Comparison of ENCODE assay signal across 24 cellular contexts in the genomic region with DNA sequence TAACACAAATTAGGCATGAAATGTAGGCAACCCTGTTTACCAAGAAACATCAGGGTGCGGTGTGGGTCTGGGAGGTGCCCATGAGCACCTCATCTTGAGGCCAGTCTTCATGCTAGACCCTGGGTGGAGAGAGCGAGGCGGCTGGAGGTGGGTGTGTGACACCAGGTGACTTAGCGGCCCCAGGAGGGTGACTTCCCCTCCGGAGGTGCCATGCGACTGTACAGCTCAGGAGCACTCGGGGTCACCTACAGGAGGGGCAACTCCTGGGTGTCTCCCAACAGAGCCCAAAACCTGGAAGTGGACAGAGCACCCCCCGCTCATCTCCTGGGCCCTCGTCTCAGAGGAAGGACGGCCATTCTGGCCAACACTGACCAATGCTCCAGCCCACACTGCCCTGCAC.
DNase-seq lines count a peak whose midpoint lies in the region; ATAC-seq and TF ChIP-seq lines count a peak whose summit lies in the region.
"Had no signal": no experiment of that assay in that cellular context is flagged by ENCODE, and none has a peak within 500 bp of the region (broad histone marks: within the 10 kb centered on the region; RNA-seq: fewer than 3 reads in every experiment).

No MANE protein-coding gene starts in this region.

- peak overlapping the region; percentile 31 for H3K27ac Mint-ChIP-seq in stimulated activated naive B cell treated with anti-CD40 and anti-IgM and Interleukin-4, amounts not matched to agents 10 μg/mL and 1 μg/mL and 100 μg/mL, for 72 hours
- H3K27ac Mint-ChIP-seq: B cell; CD8-positive, alpha-beta T cell; memory B cell; neural progenitor cell; stimulated activated naive CD8-positive, alpha-beta T cell treated with anti-CD3 and anti-CD28 coated beads, Interleukin-15, Interleukin-2, amounts not matched to agents 100 ng/mL and 50 ng/mL, for 24 hours had no signal

- in situ Hi-C loops in GM13977 (cut with MboI; ENCODE audit: low pct_unique_long_range_greater_than_20kb, low sequenced_read_pairs, unreplicated experiment), result no loop called here

- H3K36me3 Mint-ChIP-seq in stimulated activated naive B cell treated with anti-CD40 and anti-IgM and Interleukin-4, amounts not matched to agents 10 μg/mL and 1 μg/mL and 100 μg/mL, for 72 hours, result peaks cover 2 to 3% of the 10 kb centered on the region in 2 donors
- H3K36me3 Mint-ChIP-seq: CD8-positive, alpha-beta T cell; memory B cell had no signal

- TF ChIP-seq CTCF in GM13977 (IDR thresholded peaks at IDR 0.05; ENCODE audit: extremely low read depth, insufficient read depth, missing control alignments), result no peak

- no peak for ATAC-seq in stimulated activated naive B cell treated with anti-CD40 and anti-IgM and Interleukin-4, amounts not matched to agents 10 μg/mL and 1 μg/mL and 100 μg/mL, for 72 hours (replicated peaks)
- no peak for ATAC-seq in HG02840 (IDR thresholded peaks at IDR 0.05; ENCODE audit: low FRiP score, unreplicated experiment)
- ATAC-seq: body of pancreas; CD8-positive, alpha-beta T cell; GM12878; HepG2; left lobe of liver had no signal

- H3K27me3 Mint-ChIP-seq in stimulated activated naive B cell treated with anti-CD40 and anti-IgM and Interleukin-4, amounts not matched to agents 10 μg/mL and 1 μg/mL and 100 μg/mL, for 72 hours, result peaks cover 58 to 78% of the 10 kb centered on the region in 2 donors

- H3K4me3 Mint-ChIP-seq in stimulated activated naive B cell treated with anti-CD40 and anti-IgM and Interleukin-4, amounts not matched to agents 10 μg/mL and 1 μg/mL and 100 μg/mL, for 72 hours, result no peak overlapping the region
- H3K4me3 Mint-ChIP-seq: B cell; CD8-positive, alpha-beta T cell; memory B cell; neural progenitor cell; stimulated activated naive CD8-positive, alpha-beta T cell treated with anti-CD3 and anti-CD28 coated beads, Interleukin-15, Interleukin-2, amounts not matched to agents 100 ng/mL and 50 ng/mL, for 24 hours had no signal

- H3K9me3 Mint-ChIP-seq in stimulated activated naive B cell treated with anti-CD40 and anti-IgM and Interleukin-4, amounts not matched to agents 10 μg/mL and 1 μg/mL and 100 μg/mL, for 72 hours, result peaks cover 3 to 9% of the 10 kb centered on the region in 2 donors
- H3K9me3 Mint-ChIP-seq: memory B cell had no signal

- DNase-seq in activated T-cell treated with anti-CD3 and anti-CD28 coated beads, Interleukin-2, amount 50 U/mL, for 1 hour, result peak; percentile 15
- no peak for DNase-seq in activated T-cell treated with anti-CD3 and anti-CD28 coated beads, Interleukin-2, amount 50 U/mL, for 48 hours
- DNase-seq in GM13977 (ENCODE audit: low spot score) (peak; percentile 7), germinal center (ENCODE audit: low spot score) (peak; percentile 1), Ammon's horn (ENCODE audit: low spot score) (no peak), NK-92 (lab: John Stamatoyannopoulos, UW; ENCODE audit: unreplicated experiment) (no peak)
- no peak for DNase-seq in stimulated activated naive B cell treated with anti-CD40 and anti-IgM and Interleukin-4, amounts not matched to agents 10 μg/mL and 1 μg/mL and 100 μg/mL, for 72 hours
- DNase-seq: activated CD4-positive, alpha-beta T cell treated with anti-CD3 and anti-CD28 coated beads, Interleukin-2, amount 50 U/mL, for 1 hour; activated naive CD4-positive, alpha-beta T cell treated with Interleukin-2 at 50 U/mL for 16 hours; body of pancreas; Kasumi-1; NCI-H1436; NCI-H226; SIG-M5; SW 1271 had no signal

- peaks cover 28 to 44% of the 10 kb centered on the region in 2 donors for H3K4me1 Mint-ChIP-seq in stimulated activated naive B cell treated with anti-CD40 and anti-IgM and Interleukin-4, amounts not matched to agents 10 μg/mL and 1 μg/mL and 100 μg/mL, for 72 hours

Comparison
In these comparisons a context has a peak if more than half of its experiments do, and no peak if none do; other contexts are left out.
1. DNase-seq: peak in activated T-cell treated with anti-CD3 and anti-CD28 coated beads, Interleukin-2, amount 50 U/mL, for 1 hour (single experiment), GM13977 (single experiment) and germinal center (single experiment); none in activated T-cell treated with anti-CD3 and anti-CD28 coated beads, Interleukin-2, amount 50 U/mL, for 48 hours (0 of 2), stimulated activated naive B cell treated with anti-CD40 and anti-IgM and Interleukin-4, amounts not matched to agents 10 μg/mL and 1 μg/mL and 100 μg/mL, for 72 hours (single experiment), Ammon's horn (single experiment) and NK-92 (single experiment).